12 cellular contexts compared by ENCODE assay signal in genomic region chr17:78184868-78185267, GRCh38. TPM values are rescaled to one million over a fixed set of nuclear protein-coding genes. Genes with fewer than 3 reads are reported as not detected.
DNase-seq lines count a peak whose midpoint lies in the region; ATAC-seq, FAIRE-seq and TF ChIP-seq lines count a peak whose summit lies in the region.
"Had no signal": no experiment of that assay in that cellular context is flagged by ENCODE, and none has a peak within 500 bp of the region (broad histone marks: within the 10 kb centered on the region; RNA-seq: fewer than 3 reads in every experiment).

No MANE protein-coding gene starts in this region.

- H3K4me1 ChIP-seq in HepG2 (ENCODE audit: insufficient read depth, low read length), result peaks cover 50% of the 10 kb centered on the region
- no peaks in the 10 kb centered on the region for H3K4me1 ChIP-seq in right cardiac atrium (ENCODE audit: control insufficient read depth, insufficient read depth, low read length)

- H3K36me3 Mint-ChIP-seq in natural killer cell treated with Interleukin-12 subunit alpha and Interleukin-12 subunit beta and Interleukin-15 and Interleukin-18, amount 100 ng/mL, for 72 hours, result peaks cover 7% of the 10 kb centered on the region
- no peaks in the 10 kb centered on the region for H3K36me3 Mint-ChIP-seq in natural killer cell
- no peaks in the 10 kb centered on the region for H3K36me3 Mint-ChIP-seq in activated naive CD8-positive, alpha-beta T cell
- H3K36me3 Mint-ChIP-seq: CD4-positive, alpha-beta memory T cell had no signal

- peaks cover 19% of the 10 kb centered on the region for H4K20me1 ChIP-seq in HepG2 (ENCODE audit: insufficient read depth, low read length)

- TF ChIP-seq POLR2A in HepG2 (IDR thresholded peaks at IDR 0.05; ENCODE audit: insufficient read depth in 1 of 2, low read depth in 2 of 2, low read length in 2 of 2), result no peak

- TF ChIP-seq CTCF in natural killer cell (IDR thresholded peaks at IDR 0.05) (no peak), HepG2 (CRISPR knock-in tag; IDR thresholded peaks at IDR 0.05) (no peak)

- H3K27me3 Mint-ChIP-seq in natural killer cell treated with Interleukin-12 subunit alpha and Interleukin-12 subunit beta and Interleukin-15 and Interleukin-18, amount 100 ng/mL, for 72 hours, result no peaks in the 10 kb centered on the region
- H3K27me3 Mint-ChIP-seq in natural killer cell (ENCODE audit: low read depth in 2 of 2), result no peaks in the 10 kb centered on the region
- no peaks in the 10 kb centered on the region for H3K27me3 Mint-ChIP-seq in activated naive CD8-positive, alpha-beta T cell
- H3K27me3 Mint-ChIP-seq: CD4-positive, alpha-beta memory T cell had no signal

- POLR2A ChIA-PET in HepG2 (lab: Yijun Ruan, JAX), result no interaction called here

- intact Hi-C loops in natural killer cell (cut with micrococcal nuclease) (no loop called here), HepG2 (cut with micrococcal nuclease; ENCODE audit: unreplicated experiment) (loop anchor here (5.0 kb wide), 1 partner anchor 73 kb away; no protein-coding TSS in a partner anchor), right cardiac atrium (cut with DNase I) (loop anchor here in 1 of 4 donors (5.0 kb wide), 1 partner anchor 78 kb away; no protein-coding TSS in a partner anchor)

- peaks cover 21 to 23% of the 10 kb centered on the region in 2 donors for H3K4me1 Mint-ChIP-seq in natural killer cell treated with Interleukin-12 subunit alpha and Interleukin-12 subunit beta and Interleukin-15 and Interleukin-18, amount 100 ng/mL, for 72 hours (ENCODE audit: low read depth in 2 of 2)
- peaks cover 9 to 24% of the 10 kb centered on the region in 2 donors for H3K4me1 Mint-ChIP-seq in natural killer cell
- peaks cover 9% of the 10 kb centered on the region for H3K4me1 Mint-ChIP-seq in activated naive CD8-positive, alpha-beta T cell (ENCODE audit: low read depth)

- no peak overlapping the region for H2AFZ ChIP-seq in HepG2 (ENCODE audit: low read length)

- in situ Hi-C loops in HepG2 (cut with HindIII; ENCODE audit: extremely low pct_ligation_motif_present, low pct_unique_long_range_greater_than_20kb), result loop anchor here (5.0 kb wide), 1 partner anchor 73 kb away; no protein-coding TSS in a partner anchor

- no peak for FAIRE-seq in HepG2 (lab: Jason Lieb, UNC)

- ATAC-seq in natural killer cell treated with Interleukin-12 subunit alpha and Interleukin-12 subunit beta and Interleukin-15 and Interleukin-18, amount 100 ng/mL, for 72 hours, result no peak
- ATAC-seq in natural killer cell, result no peak
- no peak for ATAC-seq in HepG2
- no peak for ATAC-seq in right cardiac atrium

- WGBS in HepG2 (ENCODE audit: low lambda C conversion rate), result 95% methylated on average over 9 of the region's 9 CpGs
- 73% methylated on average over 9 of the region's 9 CpGs for WGBS in right cardiac atrium

- H3K36me3 ChIP-seq in HepG2 (replicated peaks in 1 of 2; ENCODE audit: control insufficient read depth in 1 of 2, insufficient read depth in 2 of 2, low read length in 2 of 2), result peaks cover 6 to 48% of the 10 kb centered on the region in 2 experiments; a peak in 4 of 5 replicates
- H3K36me3 ChIP-seq: tibial artery had no signal

- no TSS peak for BruUV-seq in HepG2 (replicated peaks; lab: Mats Ljungman, UMichigan)

- H3K9ac ChIP-seq in HepG2 (ENCODE audit: insufficient read depth, low read depth, low read length), result no peak overlapping the region

- H3K27ac Mint-ChIP-seq in natural killer cell treated with Interleukin-12 subunit alpha and Interleukin-12 subunit beta and Interleukin-15 and Interleukin-18, amount 100 ng/mL, for 72 hours, result no peak overlapping the region
- no peak overlapping the region for H3K27ac Mint-ChIP-seq in natural killer cell
- H3K27ac Mint-ChIP-seq in activated naive CD8-positive, alpha-beta T cell, result no peak overlapping the region

- peak overlapping the region; percentile 71 for H3K4me3 Mint-ChIP-seq in natural killer cell treated with Interleukin-12 subunit alpha and Interleukin-12 subunit beta and Interleukin-15 and Interleukin-18, amount 100 ng/mL, for 72 hours
- no peak overlapping the region for H3K4me3 Mint-ChIP-seq in natural killer cell
- H3K4me3 Mint-ChIP-seq in activated naive CD8-positive, alpha-beta T cell, result peak overlapping the region; percentile 1

- H3K79me2 ChIP-seq in HepG2 (ENCODE audit: insufficient read depth, low read length), result peaks cover 46% of the 10 kb centered on the region

- TF ChIP-seq RAD21 in HepG2 (CRISPR knock-in tag; IDR thresholded peaks at IDR 0.05), result no peak

- H3K9me3 ChIP-seq in HepG2 (ENCODE audit: low read length), result no peaks in the 10 kb centered on the region
- no peaks in the 10 kb centered on the region for H3K9me3 ChIP-seq in right cardiac atrium (ENCODE audit: control insufficient read depth, low read length)
- H3K9me3 ChIP-seq: tibial artery had no signal

- H3K4me2 ChIP-seq in HepG2 (ENCODE audit: low read depth, low read length), result peak overlapping the region; percentile 99

- DNase-seq in natural killer cell treated with Interleukin-12 subunit alpha and Interleukin-12 subunit beta and Interleukin-15 and Interleukin-18, amount 100 ng/mL, for 72 hours (ENCODE audit: low spot score), result no peak
- DNase-seq in natural killer cell (no peak), HepG2 (ENCODE audit: low spot score) (no peak), right cardiac atrium (no peak), NOMO-1 treated with DMSO at 0.1 percent for 48 hours (lab: John Stamatoyannopoulos, UW; ENCODE audit: unreplicated experiment) (no peak), SKM-1 (lab: John Stamatoyannopoulos, UW; ENCODE audit: unreplicated experiment) (no peak)
- DNase-seq in stimulated activated naive CD4-positive, alpha-beta T cell (lab: John Stamatoyannopoulos, UW), result no peak
- DNase-seq: CD4-positive, alpha-beta memory T cell; NCI-H1436; stimulated activated CD4-positive, alpha-beta T cell treated with anti-CD3 and anti-CD28 coated beads, Interleukin-1b, Interleukin-23, amount 100 ng/mL, for 48 hours; tibial artery had no signal

- CTCF ChIA-PET in HepG2 (lab: Yijun Ruan, JAX; ENCODE audit: low intra/inter-chr PET ratio, low total read pairs), result no interaction called here

- H3K27ac ChIP-seq in HepG2 (ENCODE audit: extremely low read length, insufficient read depth, low read length) (no peak overlapping the region), right cardiac atrium (ENCODE audit: low read length) (no peak overlapping the region)
- H3K27ac ChIP-seq: tibial artery had no signal

- H3K9me3 Mint-ChIP-seq in natural killer cell treated with Interleukin-12 subunit alpha and Interleukin-12 subunit beta and Interleukin-15 and Interleukin-18, amount 100 ng/mL, for 72 hours, result no peaks in the 10 kb centered on the region
- H3K9me3 Mint-ChIP-seq in natural killer cell, result no peaks in the 10 kb centered on the region
- H3K9me3 Mint-ChIP-seq in activated naive CD8-positive, alpha-beta T cell (ENCODE audit: low read depth), result no peaks in the 10 kb centered on the region
- H3K9me3 Mint-ChIP-seq: CD4-positive, alpha-beta memory T cell had no signal

- H3K27me3 ChIP-seq in HepG2 (ENCODE audit: control insufficient read depth in 1 of 2, insufficient read depth in 2 of 2, low read length in 2 of 2), result no peaks in the 10 kb centered on the region; a peak in 1 of 5 replicates
- H3K27me3 ChIP-seq in right cardiac atrium (ENCODE audit: control insufficient read depth, insufficient read depth), result no peaks in the 10 kb centered on the region
- H3K27me3 ChIP-seq: tibial artery had no signal

- TF ChIP-seq EP300 in HepG2 (IDR thresholded peaks at IDR 0.05; ENCODE audit: low read depth in 2 of 2, low read length in 2 of 2), result no peak
- no peak for TF ChIP-seq EP300 in HepG2 (CRISPR knock-in tag; IDR thresholded peaks at IDR 0.05; ENCODE audit: borderline replicate concordance)

- H3K4me3 ChIP-seq in HepG2 (replicated peaks in 1 of 3; ENCODE audit: insufficient read depth in 1 of 3, low read depth in 2 of 3, low read length in 3 of 3) (no peak overlapping the region), right cardiac atrium (ENCODE audit: low read length) (no peak overlapping the region)
- H3K4me3 ChIP-seq: tibial artery had no signal

RNA-seq across cellular contexts. Expression of gene TK1, which starts 2.0 kb away (rescaled TPM):
- total RNA-seq in natural killer cell treated with Interleukin-12 subunit alpha and Interleukin-12 subunit beta and Interleukin-15 and Interleukin-18, amount 100 ng/mL, for 72 hours, result 100 to 1,000 TPM in 1 of 2 donors, 10 to 100 TPM in 1; 66.8 to 138 TPM
- total RNA-seq in natural killer cell, result 1 to 10 TPM; 2.1 to 5.1 (median 3.9) TPM
- 96.0 and 114 TPM in 2 replicates for total RNA-seq in HepG2 (2016; rRNA removed; fragmentation: Illumina TruSeq; extraction: Trizol)
- total RNA-seq in HepG2 (2016; cell fraction: cytosol; rRNA removed; fragmentation: Illumina TruSeq; extraction: Trizol; ENCODE audit: low read depth), result 20.1 and 22.9 TPM in 2 replicates
- 95.6 and 109 TPM in 2 replicates for total RNA-seq in HepG2 (2016; cell fraction: insoluble cytoplasmic fraction; rRNA removed; fragmentation: Illumina TruSeq; extraction: Trizol)
- total RNA-seq in HepG2 (2016; cell fraction: membrane; rRNA removed; fragmentation: Illumina TruSeq; extraction: Trizol), result 30.2 and 33.7 TPM in 2 replicates
- 38.0 and 39.0 TPM in 2 replicates for total RNA-seq in HepG2 (2016; cell fraction: nucleus; rRNA removed; fragmentation: Illumina TruSeq; extraction: Trizol)
- polyA plus RNA-seq in HepG2 (2011; rRNA removed), result 33.2 and 45.0 TPM in 2 replicates
- polyA plus RNA-seq in HepG2 (2011; cell fraction: cytosol; rRNA removed), result 36.3 and 78.7 TPM in 2 replicates
- 27.9 and 41.4 TPM in 2 replicates for polyA plus RNA-seq in HepG2 (2011; cell fraction: nucleus; rRNA removed)
- polyA plus RNA-seq in HepG2 (2012), result 15.9 and 24.5 TPM in 2 replicates
- 18.4 and 18.5 TPM in 2 replicates for polyA plus RNA-seq in HepG2 (2016; cell fraction: cytosol; fragmentation: Illumina TruSeq; extraction: Trizol; ENCODE audit: low read depth)
- polyA plus RNA-seq in HepG2 (2016; cell fraction: insoluble cytoplasmic fraction; fragmentation: Illumina TruSeq; extraction: Trizol; ENCODE audit: low read depth), result 130 and 138 TPM in 2 replicates
- polyA plus RNA-seq in HepG2 (2016; cell fraction: membrane; fragmentation: Illumina TruSeq; extraction: Trizol; ENCODE audit: low read depth), result 21.2 and 23.8 TPM in 2 replicates
- polyA plus RNA-seq in HepG2 (2016; cell fraction: nucleus; fragmentation: Illumina TruSeq; extraction: Trizol; ENCODE audit: insufficient read depth, low read depth), result 61.0 and 63.4 TPM in 2 replicates
- 74.6 and 146 TPM in 2 replicates for polyA minus RNA-seq in HepG2 (2011; rRNA and poly(A)+ RNA removed; ENCODE audit: low replicate concordance)
- polyA minus RNA-seq in HepG2 (2011; cell fraction: cytosol; rRNA and poly(A)+ RNA removed), result 21.4 and 38.3 TPM in 2 replicates
- polyA minus RNA-seq in HepG2 (2011; cell fraction: nucleus; rRNA and poly(A)+ RNA removed), result 10.7 and 15.2 TPM in 2 replicates
- total RNA-seq in right cardiac atrium, result 1 to 10 TPM in 2 of 4 donors, under 1 TPM in 2; 0.51 to 5.2 (median 1.9) TPM
- 1.2 TPM for polyA plus RNA-seq in right cardiac atrium

RNA-seq across cellular contexts. Expression of gene AFMID, which starts 2.3 kb away (rescaled TPM):
- total RNA-seq in natural killer cell treated with Interleukin-12 subunit alpha and Interleukin-12 subunit beta and Interleukin-15 and Interleukin-18, amount 100 ng/mL, for 72 hours, result 10 to 100 TPM; 17.0 to 49.7 TPM
- total RNA-seq in natural killer cell (1 to 10 TPM; 2.2 to 4.1 (median 2.3) TPM), HepG2 (2016; rRNA removed; fragmentation: Illumina TruSeq; extraction: Trizol) (270 and 327 TPM in 2 replicates), right cardiac atrium (10 to 100 TPM; 17.5 to 53.3 (median 37.2) TPM)
- 87.2 and 91.8 TPM in 2 replicates for total RNA-seq in HepG2 (2016; cell fraction: cytosol; rRNA removed; fragmentation: Illumina TruSeq; extraction: Trizol; ENCODE audit: low read depth)
- 272 and 349 TPM in 2 replicates for total RNA-seq in HepG2 (2016; cell fraction: insoluble cytoplasmic fraction; rRNA removed; fragmentation: Illumina TruSeq; extraction: Trizol)
- total RNA-seq in HepG2 (2016; cell fraction: membrane; rRNA removed; fragmentation: Illumina TruSeq; extraction: Trizol), result 147 and 156 TPM in 2 replicates
- total RNA-seq in HepG2 (2016; cell fraction: nucleus; rRNA removed; fragmentation: Illumina TruSeq; extraction: Trizol), result 146 and 156 TPM in 2 replicates
- polyA plus RNA-seq in HepG2 (2011; rRNA removed) (249 and 317 TPM in 2 replicates), right cardiac atrium (30.6 TPM)
- polyA plus RNA-seq in HepG2 (2011; cell fraction: cytosol; rRNA removed), result 229 and 274 TPM in 2 replicates
- 417 and 490 TPM in 2 replicates for polyA plus RNA-seq in HepG2 (2011; cell fraction: nucleus; rRNA removed)
- polyA plus RNA-seq in HepG2 (2012), result 302 and 303 TPM in 2 replicates
- polyA plus RNA-seq in HepG2 (2016; cell fraction: cytosol; fragmentation: Illumina TruSeq; extraction: Trizol; ENCODE audit: low read depth), result 66.5 and 75.3 TPM in 2 replicates
- 406 and 430 TPM in 2 replicates for polyA plus RNA-seq in HepG2 (2016; cell fraction: insoluble cytoplasmic fraction; fragmentation: Illumina TruSeq; extraction: Trizol; ENCODE audit: low read depth)
- polyA plus RNA-seq in HepG2 (2016; cell fraction: membrane; fragmentation: Illumina TruSeq; extraction: Trizol; ENCODE audit: low read depth), result 103 and 126 TPM in 2 replicates
- polyA plus RNA-seq in HepG2 (2016; cell fraction: nucleus; fragmentation: Illumina TruSeq; extraction: Trizol; ENCODE audit: insufficient read depth, low read depth), result 409 and 442 TPM in 2 replicates
- 60.4 and 341 TPM in 2 replicates for polyA minus RNA-seq in HepG2 (2011; rRNA and poly(A)+ RNA removed; ENCODE audit: low replicate concordance)
- polyA minus RNA-seq in HepG2 (2011; cell fraction: cytosol; rRNA and poly(A)+ RNA removed), result 127 and 156 TPM in 2 replicates
- polyA minus RNA-seq in HepG2 (2011; cell fraction: nucleus; rRNA and poly(A)+ RNA removed), result 114 and 156 TPM in 2 replicates

RNA-seq across cellular contexts. Expression of gene SYNGR2, which starts 16.5 kb away (rescaled TPM):
- total RNA-seq in natural killer cell treated with Interleukin-12 subunit alpha and Interleukin-12 subunit beta and Interleukin-15 and Interleukin-18, amount 100 ng/mL, for 72 hours, result 100 to 1,000 TPM in 1 of 2 donors, 10 to 100 TPM in 1; 84.9 to 120 TPM
- total RNA-seq in natural killer cell, result 10 to 100 TPM; 41.2 to 62.1 (median 43.5) TPM
- 28.7 and 46.7 TPM in 2 replicates for total RNA-seq in HepG2 (2016; rRNA removed; fragmentation: Illumina TruSeq; extraction: Trizol)
- total RNA-seq in HepG2 (2016; cell fraction: cytosol; rRNA removed; fragmentation: Illumina TruSeq; extraction: Trizol; ENCODE audit: low read depth), result 15.8 and 18.7 TPM in 2 replicates
- total RNA-seq in HepG2 (2016; cell fraction: insoluble cytoplasmic fraction; rRNA removed; fragmentation: Illumina TruSeq; extraction: Trizol), result 21.7 and 51.0 TPM in 2 replicates
- total RNA-seq in HepG2 (2016; cell fraction: membrane; rRNA removed; fragmentation: Illumina TruSeq; extraction: Trizol), result 31.9 and 34.8 TPM in 2 replicates
- total RNA-seq in HepG2 (2016; cell fraction: nucleus; rRNA removed; fragmentation: Illumina TruSeq; extraction: Trizol), result 43.0 and 51.6 TPM in 2 replicates
- polyA plus RNA-seq in HepG2 (2011; rRNA removed), result 170 and 192 TPM in 2 replicates
- 200 and 244 TPM in 2 replicates for polyA plus RNA-seq in HepG2 (2011; cell fraction: cytosol; rRNA removed)
- 116 and 129 TPM in 2 replicates for polyA plus RNA-seq in HepG2 (2011; cell fraction: nucleus; rRNA removed)
- 52.7 and 59.2 TPM in 2 replicates for polyA plus RNA-seq in HepG2 (2012)
- polyA plus RNA-seq in HepG2 (2016; cell fraction: cytosol; fragmentation: Illumina TruSeq; extraction: Trizol; ENCODE audit: low read depth), result 35.1 and 40.6 TPM in 2 replicates
- 52.5 and 60.0 TPM in 2 replicates for polyA plus RNA-seq in HepG2 (2016; cell fraction: insoluble cytoplasmic fraction; fragmentation: Illumina TruSeq; extraction: Trizol; ENCODE audit: low read depth)
- polyA plus RNA-seq in HepG2 (2016; cell fraction: membrane; fragmentation: Illumina TruSeq; extraction: Trizol; ENCODE audit: low read depth), result 62.1 and 68.8 TPM in 2 replicates
- 160 and 166 TPM in 2 replicates for polyA plus RNA-seq in HepG2 (2016; cell fraction: nucleus; fragmentation: Illumina TruSeq; extraction: Trizol; ENCODE audit: insufficient read depth, low read depth)
- polyA minus RNA-seq in HepG2 (2011; rRNA and poly(A)+ RNA removed; ENCODE audit: low replicate concordance), result 231 and 401 TPM in 2 replicates
- 73.3 and 75.3 TPM in 2 replicates for polyA minus RNA-seq in HepG2 (2011; cell fraction: cytosol; rRNA and poly(A)+ RNA removed)
- polyA minus RNA-seq in HepG2 (2011; cell fraction: nucleus; rRNA and poly(A)+ RNA removed), result 23.0 and 28.7 TPM in 2 replicates
- 10 to 100 TPM; 81.9 to 92.2 (median 83.9) TPM for total RNA-seq in right cardiac atrium
- polyA plus RNA-seq in right cardiac atrium, result 85.8 TPM

RNA-seq across cellular contexts. Expression of gene BIRC5, which starts 29.2 kb away (rescaled TPM):
- total RNA-seq in natural killer cell treated with Interleukin-12 subunit alpha and Interleukin-12 subunit beta and Interleukin-15 and Interleukin-18, amount 100 ng/mL, for 72 hours, result 100 to 1,000 TPM in 1 of 2 donors, 10 to 100 TPM in 1; 42.4 to 100 TPM
- total RNA-seq in natural killer cell (1 to 10 TPM in 2 of 3 donors, under 1 TPM in 1; 0.73 to 1.9 (median 1.2) TPM), HepG2 (2016; rRNA removed; fragmentation: Illumina TruSeq; extraction: Trizol) (135 and 167 TPM in 2 replicates), right cardiac atrium (1 to 10 TPM in 2 of 4 donors, under 1 TPM in 1, not detected in 1; 0.17 to 1.3 (median 1.1) TPM)
- 34.5 and 39.0 TPM in 2 replicates for total RNA-seq in HepG2 (2016; cell fraction: cytosol; rRNA removed; fragmentation: Illumina TruSeq; extraction: Trizol; ENCODE audit: low read depth)
- total RNA-seq in HepG2 (2016; cell fraction: insoluble cytoplasmic fraction; rRNA removed; fragmentation: Illumina TruSeq; extraction: Trizol), result 131 and 168 TPM in 2 replicates
- 97.3 and 97.8 TPM in 2 replicates for total RNA-seq in HepG2 (2016; cell fraction: membrane; rRNA removed; fragmentation: Illumina TruSeq; extraction: Trizol)
- 62.8 and 63.7 TPM in 2 replicates for total RNA-seq in HepG2 (2016; cell fraction: nucleus; rRNA removed; fragmentation: Illumina TruSeq; extraction: Trizol)
- polyA plus RNA-seq in HepG2 (2011; rRNA removed) (18.5 and 30.3 TPM in 2 replicates), right cardiac atrium (0.29 TPM)
- 26.4 and 35.2 TPM in 2 replicates for polyA plus RNA-seq in HepG2 (2011; cell fraction: cytosol; rRNA removed)
- polyA plus RNA-seq in HepG2 (2011; cell fraction: nucleus; rRNA removed), result 11.3 and 14.8 TPM in 2 replicates
- polyA plus RNA-seq in HepG2 (2012), result 20.8 and 42.6 TPM in 2 replicates
- 27.8 and 29.4 TPM in 2 replicates for polyA plus RNA-seq in HepG2 (2016; cell fraction: cytosol; fragmentation: Illumina TruSeq; extraction: Trizol; ENCODE audit: low read depth)
- 158 and 162 TPM in 2 replicates for polyA plus RNA-seq in HepG2 (2016; cell fraction: insoluble cytoplasmic fraction; fragmentation: Illumina TruSeq; extraction: Trizol; ENCODE audit: low read depth)
- 64.5 and 65.4 TPM in 2 replicates for polyA plus RNA-seq in HepG2 (2016; cell fraction: membrane; fragmentation: Illumina TruSeq; extraction: Trizol; ENCODE audit: low read depth)
- polyA plus RNA-seq in HepG2 (2016; cell fraction: nucleus; fragmentation: Illumina TruSeq; extraction: Trizol; ENCODE audit: insufficient read depth, low read depth), result 90.2 and 97.1 TPM in 2 replicates
- 62.3 and 97.9 TPM in 2 replicates for polyA minus RNA-seq in HepG2 (2011; rRNA and poly(A)+ RNA removed; ENCODE audit: low replicate concordance)
- polyA minus RNA-seq in HepG2 (2011; cell fraction: cytosol; rRNA and poly(A)+ RNA removed), result 18.6 and 37.7 TPM in 2 replicates
- 20.9 and 36.8 TPM in 2 replicates for polyA minus RNA-seq in HepG2 (2011; cell fraction: nucleus; rRNA and poly(A)+ RNA removed)

RNA-seq across cellular contexts. Expression of gene C17orf99, which starts 38.7 kb away (rescaled TPM):
- not detected for total RNA-seq in natural killer cell treated with Interleukin-12 subunit alpha and Interleukin-12 subunit beta and Interleukin-15 and Interleukin-18, amount 100 ng/mL, for 72 hours
- total RNA-seq in natural killer cell (not detected), HepG2 (2016; rRNA removed; fragmentation: Illumina TruSeq; extraction: Trizol) (0.22 and 1.7 TPM in 2 replicates), right cardiac atrium (not detected)
- 0.51 and 0.88 TPM in 2 replicates for total RNA-seq in HepG2 (2016; cell fraction: cytosol; rRNA removed; fragmentation: Illumina TruSeq; extraction: Trizol; ENCODE audit: low read depth)
- 0.84 and 0.86 TPM in 2 replicates for total RNA-seq in HepG2 (2016; cell fraction: insoluble cytoplasmic fraction; rRNA removed; fragmentation: Illumina TruSeq; extraction: Trizol)
- total RNA-seq in HepG2 (2016; cell fraction: membrane; rRNA removed; fragmentation: Illumina TruSeq; extraction: Trizol), result 1.1 and 1.2 TPM in 2 replicates
- total RNA-seq in HepG2 (2016; cell fraction: nucleus; rRNA removed; fragmentation: Illumina TruSeq; extraction: Trizol), result 0.38 and 2.4 TPM in 2 replicates
- polyA plus RNA-seq in HepG2 (2011; rRNA removed) (1.9 and 2.8 TPM in 2 replicates), right cardiac atrium (not detected)
- polyA plus RNA-seq in HepG2 (2011; cell fraction: cytosol; rRNA removed), result 1.1 and 1.8 TPM in 2 replicates
- polyA plus RNA-seq in HepG2 (2011; cell fraction: nucleus; rRNA removed), result 5.8 and 10.0 TPM in 2 replicates
- 1.5 and 2.2 TPM in 2 replicates for polyA plus RNA-seq in HepG2 (2012)
- polyA plus RNA-seq in HepG2 (2016; cell fraction: cytosol; fragmentation: Illumina TruSeq; extraction: Trizol; ENCODE audit: low read depth), result 0.23 and 0.46 TPM in 2 replicates
- polyA plus RNA-seq in HepG2 (2016; cell fraction: insoluble cytoplasmic fraction; fragmentation: Illumina TruSeq; extraction: Trizol; ENCODE audit: low read depth), result 0.60 TPM in 1 of 2 replicates, not detected in the other
- polyA plus RNA-seq in HepG2 (2016; cell fraction: membrane; fragmentation: Illumina TruSeq; extraction: Trizol; ENCODE audit: low read depth), result 0.59 and 1.1 TPM in 2 replicates
- 2.4 and 2.9 TPM in 2 replicates for polyA plus RNA-seq in HepG2 (2016; cell fraction: nucleus; fragmentation: Illumina TruSeq; extraction: Trizol; ENCODE audit: insufficient read depth, low read depth)
- polyA minus RNA-seq in HepG2 (2011; rRNA and poly(A)+ RNA removed; ENCODE audit: low replicate concordance), result 0.72 TPM in 1 of 2 replicates, not detected in the other
- not detected in 2 replicates for polyA minus RNA-seq in HepG2 (2011; cell fraction: cytosol; rRNA and poly(A)+ RNA removed)
- 1.5 and 3.1 TPM in 2 replicates for polyA minus RNA-seq in HepG2 (2011; cell fraction: nucleus; rRNA and poly(A)+ RNA removed)
- total RNA-seq: CD4-positive, alpha-beta memory T cell had no signal
- polyA plus RNA-seq: CD4-positive, alpha-beta memory T cell had no signal
